Comparison of ENCODE assay signal across 10 cellular contexts in genomic region chr3:114758828-114759709, GRCh38.
DNase-seq lines count a peak whose midpoint lies in the region; FAIRE-seq and TF ChIP-seq lines count a peak whose summit lies in the region.
"Had no signal": no experiment of that assay in that cellular context is flagged by ENCODE, and none has a peak within 500 bp of the region (broad histone marks: within the 10 kb centered on the region; RNA-seq: fewer than 3 reads in every experiment).

No MANE protein-coding gene starts in this region.

- H4K8ac ChIP-seq in mesenchymal stem cell (ENCODE audit: low read length), result no peak overlapping the region

- H2BK12ac ChIP-seq in mesenchymal stem cell (ENCODE audit: low read length in 2 of 2), result no peak overlapping the region

- no peak overlapping the region for H3K4ac ChIP-seq in mesenchymal stem cell (ENCODE audit: low read depth in 1 of 2, low read length in 2 of 2)

- no peaks in the 10 kb centered on the region for H3K9me3 Mint-ChIP-seq in activated T-helper 1 cell treated with anti-CD3 and anti-CD28 coated beads, Interleukin-12 subunit alpha, Interleukin-12 subunit beta, Interleukin-2, Interleukin-4 antibody, amounts not matched to agents 30 ng/mL and 10 ng/mL and 1 ng/mL, durations not matched to agents 14 hours and 24 hours and 36 hours

- H2BK120ac ChIP-seq in mesenchymal stem cell (ENCODE audit: low read depth, low read length), result no peak overlapping the region

- intact Hi-C loops in activated T-helper 1 cell treated with anti-CD3 and anti-CD28 coated beads, Interleukin-12 subunit alpha, Interleukin-12 subunit beta, Interleukin-2, Interleukin-4 antibody, amounts not matched to agents 30 ng/mL and 10 ng/mL and 1 ng/mL, durations not matched to agents 14 hours and 24 hours and 36 hours (cut with micrococcal nuclease), result no loop called here

- H3K9me3 ChIP-seq in mesenchymal stem cell (ENCODE audit: control insufficient read depth, low read length), result no peaks in the 10 kb centered on the region

- H3K4me2 ChIP-seq in mesenchymal stem cell (ENCODE audit: low read length, poor library complexity, severe bottlenecking), result peak overlapping the region; percentile 39

- peak; percentile 42 for FAIRE-seq in urothelium cell line (lab: Jason Lieb, UNC)
- FAIRE-seq: GM18507 had no signal

- H2AFZ ChIP-seq in mesenchymal stem cell (ENCODE audit: low read depth, low read length), result no peak overlapping the region

- DNase-seq in M059J (ENCODE audit: low read depth), result peak; percentile 32
- DNase-seq in coronary artery (ENCODE audit: low spot score), result no peak
- peak; percentile 65 for DNase-seq in mesenchymal stem cell
- DNase-seq in urothelium cell line (ENCODE audit: low spot score), result peak; percentile 11
- DNase-seq in activated T-helper 1 cell treated with anti-CD3 and anti-CD28 coated beads, Interleukin-12 subunit alpha, Interleukin-12 subunit beta, Interleukin-2, Interleukin-4 antibody, amounts not matched to agents 30 ng/mL and 10 ng/mL and 1 ng/mL, durations not matched to agents 14 hours and 24 hours and 36 hours (ENCODE audit: low spot score), result no peak
- no peak for DNase-seq in GM10248 (ENCODE audit: extremely low spot score)
- DNase-seq in CD1c-positive myeloid dendritic cell (ENCODE audit: extremely low spot score), result no peak
- DNase-seq: activated CD8-positive, alpha-beta T cell treated with anti-CD3 and anti-CD28 coated beads, Interleukin-2, amount 10 ng/mL, durations not matched to agents 7 days and 5 days; effector CD8-positive, alpha-beta T cell had no signal

- no peaks in the 10 kb centered on the region for H3K27me3 Mint-ChIP-seq in activated T-helper 1 cell treated with anti-CD3 and anti-CD28 coated beads, Interleukin-12 subunit alpha, Interleukin-12 subunit beta, Interleukin-2, Interleukin-4 antibody, amounts not matched to agents 30 ng/mL and 10 ng/mL and 1 ng/mL, durations not matched to agents 14 hours and 24 hours and 36 hours (ENCODE audit: insufficient read depth)

- CTCF ChIA-PET in GM10248 (lab: Yijun Ruan, JAX), result no interaction called here

- no peak overlapping the region for H2AK5ac ChIP-seq in mesenchymal stem cell (ENCODE audit: low read length, severe bottlenecking)

- no peaks in the 10 kb centered on the region for H3K79me1 ChIP-seq in mesenchymal stem cell (replicated peaks; ENCODE audit: low read length, poor library complexity, severe bottlenecking)

- H3K4me1 ChIP-seq in mesenchymal stem cell (ENCODE audit: control insufficient read depth, insufficient read depth, low read depth, low read length), result no peaks in the 10 kb centered on the region

- H3K27ac ChIP-seq in coronary artery (peak overlapping the region in 1 of 2 donors; percentile 46), mesenchymal stem cell (ENCODE audit: low read length, poor library complexity, severe bottlenecking) (peak overlapping the region; percentile 68)

- H3K4me3 Mint-ChIP-seq in activated T-helper 1 cell treated with anti-CD3 and anti-CD28 coated beads, Interleukin-12 subunit alpha, Interleukin-12 subunit beta, Interleukin-2, Interleukin-4 antibody, amounts not matched to agents 30 ng/mL and 10 ng/mL and 1 ng/mL, durations not matched to agents 14 hours and 24 hours and 36 hours, result no peak overlapping the region
- H3K4me3 Mint-ChIP-seq: activated CD8-positive, alpha-beta T cell treated with anti-CD3 and anti-CD28 coated beads, Interleukin-2, amount 10 ng/mL, durations not matched to agents 7 days and 5 days had no signal

- no peak overlapping the region for H3K27ac Mint-ChIP-seq in activated T-helper 1 cell treated with anti-CD3 and anti-CD28 coated beads, Interleukin-12 subunit alpha, Interleukin-12 subunit beta, Interleukin-2, Interleukin-4 antibody, amounts not matched to agents 30 ng/mL and 10 ng/mL and 1 ng/mL, durations not matched to agents 14 hours and 24 hours and 36 hours
- H3K27ac Mint-ChIP-seq: activated CD8-positive, alpha-beta T cell treated with anti-CD3 and anti-CD28 coated beads, Interleukin-2, amount 10 ng/mL, durations not matched to agents 7 days and 5 days had no signal

- H3K4me3 ChIP-seq in coronary artery, result peak overlapping the region; percentile 53
- peak overlapping the region in 1 of 2 experiments; percentile 82 for H3K4me3 ChIP-seq in mesenchymal stem cell (ENCODE audit: insufficient read depth in 1 of 2, low read depth in 1 of 2, low read length in 2 of 2)

- H3K9ac ChIP-seq in mesenchymal stem cell (ENCODE audit: low read length), result peak overlapping the region; percentile 94

- no peak overlapping the region for H3K14ac ChIP-seq in mesenchymal stem cell (ENCODE audit: low read length in 2 of 2)

- no peak overlapping the region for H4K91ac ChIP-seq in mesenchymal stem cell (ENCODE audit: low read length)

- no peak overlapping the region for H2BK15ac ChIP-seq in mesenchymal stem cell (ENCODE audit: low read depth, poor library complexity, severe bottlenecking)

- H3K23ac ChIP-seq in mesenchymal stem cell (ENCODE audit: low read length in 2 of 2), result no peak overlapping the region

- H3K36me3 Mint-ChIP-seq in activated T-helper 1 cell treated with anti-CD3 and anti-CD28 coated beads, Interleukin-12 subunit alpha, Interleukin-12 subunit beta, Interleukin-2, Interleukin-4 antibody, amounts not matched to agents 30 ng/mL and 10 ng/mL and 1 ng/mL, durations not matched to agents 14 hours and 24 hours and 36 hours (ENCODE audit: low read depth), result no peaks in the 10 kb centered on the region

- H2BK5ac ChIP-seq in mesenchymal stem cell (ENCODE audit: low read depth, low read length, poor library complexity, severe bottlenecking), result no peak overlapping the region

- POLR2A ChIA-PET in GM10248 (lab: Yijun Ruan, JAX), result no interaction called here

- H3K18ac ChIP-seq in mesenchymal stem cell (ENCODE audit: low read depth in 1 of 2, low read length in 2 of 2), result no peak overlapping the region

- H3K4me1 Mint-ChIP-seq in activated T-helper 1 cell treated with anti-CD3 and anti-CD28 coated beads, Interleukin-12 subunit alpha, Interleukin-12 subunit beta, Interleukin-2, Interleukin-4 antibody, amounts not matched to agents 30 ng/mL and 10 ng/mL and 1 ng/mL, durations not matched to agents 14 hours and 24 hours and 36 hours (ENCODE audit: low read depth), result no peaks in the 10 kb centered on the region

- TF ChIP-seq CTCF in coronary artery (IDR thresholded peaks at IDR 0.05), result no peak
- TF ChIP-seq CTCF in GM10248 (IDR thresholded peaks at IDR 0.05; ENCODE audit: control extremely low read depth, extremely low read depth, low read depth, missing control alignments), result no peak

- WGBS in mesenchymal stem cell, result 59% methylated on average over 5 of the region's 8 CpGs

- no peaks in the 10 kb centered on the region for H3K36me3 ChIP-seq in mesenchymal stem cell (ENCODE audit: control insufficient read depth in 1 of 2, insufficient read depth in 2 of 2, low read depth in 1 of 2, low read length in 2 of 2)

- H3K27me3 ChIP-seq in mesenchymal stem cell (ENCODE audit: control insufficient read depth in 1 of 2, insufficient read depth in 1 of 2, low read length in 2 of 2), result no peaks in the 10 kb centered on the region

Comparison
In these comparisons a context has a peak if more than half of its experiments do, and no peak if none do; other contexts are left out.
1. DNase-seq: peak in M059J (single experiment), mesenchymal stem cell (single experiment) and urothelium cell line (single experiment); none in coronary artery (single experiment), activated T-helper 1 cell treated with anti-CD3 and anti-CD28 coated beads, Interleukin-12 subunit alpha, Interleukin-12 subunit beta, Interleukin-2, Interleukin-4 antibody, amounts not matched to agents 30 ng/mL and 10 ng/mL and 1 ng/mL, durations not matched to agents 14 hours and 24 hours and 36 hours (single experiment), GM10248 (single experiment) and CD1c-positive myeloid dendritic cell (single experiment).